ENCODE assay signal across 8 cellular contexts in the genomic region with DNA sequence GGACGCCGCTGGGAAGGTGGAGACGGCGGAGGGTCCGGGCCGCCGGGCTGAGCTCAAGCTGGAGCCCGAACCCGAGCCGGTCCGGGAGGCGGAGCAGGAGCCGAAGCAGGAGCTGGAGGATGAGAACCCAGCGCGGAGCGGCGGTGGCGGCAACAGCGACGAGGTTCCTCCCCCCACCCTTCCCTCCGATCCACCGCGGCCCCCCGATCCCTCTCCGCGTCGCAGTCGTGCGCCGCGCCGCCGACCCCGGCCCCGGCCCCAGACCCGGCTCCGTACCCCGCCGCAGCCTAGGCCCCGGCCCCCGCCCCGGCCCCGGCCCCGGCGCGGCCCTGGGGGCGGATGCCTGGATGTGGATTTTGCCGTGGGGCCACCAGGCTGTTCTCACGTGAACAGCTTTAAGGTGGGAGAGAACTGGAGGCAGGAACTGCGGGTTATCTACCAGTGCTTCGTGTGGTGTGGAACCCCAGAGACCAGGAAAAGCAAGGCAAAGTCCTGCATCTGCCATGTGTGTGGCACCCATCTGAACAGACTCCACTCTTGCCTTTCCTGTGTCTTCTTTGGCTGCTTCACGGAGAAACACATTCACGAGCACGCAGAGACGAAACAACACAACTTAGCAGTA. TPM values are rescaled to one million over a fixed set of nuclear protein-coding genes. Genes with fewer than 3 reads are reported as not detected.
DNase-seq lines count a peak whose midpoint lies in the region; TF ChIP-seq lines count a peak whose summit lies in the region.

No MANE protein-coding gene starts in this region.

- no peaks in the 10 kb centered on the region for H3K9me3 ChIP-seq in tibial nerve

- no peak for TF ChIP-seq EP300 in tibial nerve (IDR thresholded peaks at IDR 0.05)

- DNase-seq in activated T-cell treated with anti-CD3 and anti-CD28 coated beads for 4 hours, result peak; percentile 2
- no peak for DNase-seq in activated T-cell treated with anti-CD3 and anti-CD28 coated beads, Interleukin-2, amount 50 U/mL, for 48 hours
- DNase-seq in M059J (ENCODE audit: low read depth), result peak; percentile 5
- no peak for DNase-seq in cardiac fibroblast (ENCODE audit: low read depth in 2 of 2)
- DNase-seq in lower leg skin (ENCODE audit: low spot score in 2 of 2), result no peak
- no peak for DNase-seq in tibial nerve (ENCODE audit: low spot score in 2 of 2)
- no peak for DNase-seq in stimulated activated CD4-positive, alpha-beta T cell treated with anti-CD3 and anti-CD28 coated beads, Interleukin-12 subunit alpha, Interleukin-12 subunit beta, amount 100 ng/mL, for 4 hours
- DNase-seq in GDM1 (lab: John Stamatoyannopoulos, UW), result no peak

- WGBS in lower leg skin, 2 donors, result 7 to 52% methylated on average over 9 to 42 of the region's 55 CpGs
- WGBS in tibial nerve, 2 donors, result 14 to 47% methylated on average over 12 to 38 of the region's 55 CpGs

- no peaks in the 10 kb centered on the region for H3K36me3 ChIP-seq in tibial nerve

- TF ChIP-seq POLR2A in lower leg skin (IDR thresholded peaks at IDR 0.05) (no peak), tibial nerve (IDR thresholded peaks at IDR 0.05) (no peak)

- TF ChIP-seq CTCF in cardiac fibroblast (IDR thresholded peaks at IDR 0.05; ENCODE audit: low read depth, low read length), result no peak
- TF ChIP-seq CTCF in lower leg skin (IDR thresholded peaks at IDR 0.05), result no peak
- no peak for TF ChIP-seq CTCF in tibial nerve (IDR thresholded peaks at IDR 0.05)

- H3K27me3 ChIP-seq in tibial nerve, result peaks cover 0 to 9% of the 10 kb centered on the region in 2 donors

- H3K27ac ChIP-seq in tibial nerve, result peak overlapping the region; percentile 74 to 92 (median 84)

- H3K4me1 ChIP-seq in tibial nerve, result peaks cover 0 to 40% (median 3%) of the 10 kb centered on the region in 4 donors

- intact Hi-C loops in lower leg skin (cut with DNase I; ENCODE audit: low total_unique reads), result no loop called here

- H3K4me3 ChIP-seq in cardiac fibroblast (replicated peaks in 1 of 2; ENCODE audit: low read depth in 2 of 2, low read length in 2 of 2), result peak overlapping the region; percentile 58 to 63
- H3K4me3 ChIP-seq in lower leg skin (ENCODE audit: low read depth, poor library complexity, severe bottlenecking), result peak overlapping the region; percentile 20
- peak overlapping the region; percentile 43 to 74 (median 51) for H3K4me3 ChIP-seq in tibial nerve

RNA-seq across cellular contexts. Expression of a gene that starts 0.5 kb away (rescaled TPM):
- 1.4 and 1.6 TPM in 2 replicates for total RNA-seq in M059J (2014; rRNA removed; shearing (Covaris generic))
- total RNA-seq in lower leg skin (1 to 10 TPM; 2.8 to 3.7 (median 3.4) TPM), tibial nerve (1 to 10 TPM; 1.3 to 3.6 (median 2.7) TPM)

RNA-seq across cellular contexts. Expression of a gene that starts 42.6 kb away (rescaled TPM):
- 3.0 and 3.3 TPM in 2 replicates for total RNA-seq in M059J (2014; rRNA removed; shearing (Covaris generic))
- total RNA-seq in lower leg skin (10 to 100 TPM in 1 of 4 donors, 1 to 10 TPM in 3; 5.2 to 31.8 (median 9.0) TPM), tibial nerve (1 to 10 TPM; 5.7 to 9.8 (median 7.4) TPM)

RNA-seq across cellular contexts. Expression of a gene that starts 50.7 kb away (rescaled TPM):
- not detected in 2 replicates for total RNA-seq in M059J (2014; rRNA removed; shearing (Covaris generic))
- not detected for total RNA-seq in lower leg skin
- total RNA-seq in tibial nerve, result not detected

Comparison
In these comparisons a context has a peak if more than half of its experiments do, and no peak if none do; other contexts are left out.
1. DNase-seq: peak in activated T-cell treated with anti-CD3 and anti-CD28 coated beads for 4 hours (single experiment) and M059J (single experiment); none in activated T-cell treated with anti-CD3 and anti-CD28 coated beads, Interleukin-2, amount 50 U/mL, for 48 hours (0 of 2), cardiac fibroblast (0 of 2), lower leg skin (0 of 2), tibial nerve (0 of 2), stimulated activated CD4-positive, alpha-beta T cell treated with anti-CD3 and anti-CD28 coated beads, Interleukin-12 subunit alpha, Interleukin-12 subunit beta, amount 100 ng/mL, for 4 hours (single experiment) and GDM1 (single experiment).
2. Peak in every context shown above with its lines, with median percentiles within 50 percentile points of each other: H3K4me3 ChIP-seq.